37 cellular contexts compared by ENCODE assay signal in the genomic region with DNA sequence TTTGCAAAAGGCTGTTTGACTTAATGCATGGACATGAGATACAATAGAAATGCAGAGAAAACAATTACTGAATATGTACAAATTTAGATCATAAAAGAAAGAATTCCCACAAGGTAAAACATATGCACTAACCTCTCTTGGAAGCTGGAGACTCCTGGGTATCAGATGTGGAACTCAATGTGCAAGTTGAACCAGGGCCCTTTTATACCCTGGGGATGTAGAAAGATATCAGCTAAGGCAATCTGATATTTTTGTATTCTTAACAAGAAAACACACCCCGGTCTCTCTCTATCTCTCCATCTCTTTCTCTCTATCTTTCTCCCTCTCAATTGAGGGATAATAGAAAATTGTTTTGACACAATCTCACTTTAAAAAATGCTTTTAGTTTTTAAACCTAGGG. TPM values are rescaled to one million over a fixed set of nuclear protein-coding genes. Genes with fewer than 3 reads are reported as not detected.
"Had no signal": no experiment of that assay in that cellular context is flagged by ENCODE, and none has a peak within 500 bp of the region (broad histone marks: within the 10 kb centered on the region; RNA-seq: fewer than 3 reads in every experiment).

A gene (minus strand): TSS at position 176 of the 400 bp plus-strand sequence. CDS start 1,136 bp downstream, outside the sequence.

- H3K4me3 Mint-ChIP-seq: activated CD4-positive, alpha-beta memory T cell treated with anti-CD3 and anti-CD28 coated beads for 36 hours; activated CD4-positive, alpha-beta T cell treated with anti-CD3 and anti-CD28 coated beads for 36 hours; activated CD4-positive, alpha-beta T cell treated with anti-CD3 and anti-CD28 coated beads, Interleukin-2, amount 10 ng/mL, durations not matched to agents 24 days and 14 days; activated CD8-positive, alpha-beta memory T cell treated with anti-CD3 and anti-CD28 coated beads, Interleukin-2, amount 10 ng/mL, durations not matched to agents 7 days and 5 days; activated CD8-positive, alpha-beta T cell treated with anti-CD3 and anti-CD28 coated beads, Interleukin-2, amount 10 ng/mL, durations not matched to agents 7 days and 5 days; activated naive CD4-positive, alpha-beta T cell treated with anti-CD3 and anti-CD28 coated beads for 36 hours; activated naive CD4-positive, alpha-beta T cell treated with anti-CD3 and anti-CD28 coated beads, Interleukin-2, amount 50 U/mL, for 24 hours; activated naive CD8-positive, alpha-beta T cell treated with anti-CD3 and anti-CD28 coated beads for 36 hours; activated naive CD8-positive, alpha-beta T cell treated with anti-CD3 and anti-CD28 coated beads, Interleukin-2, amount 50 U/mL, for 24 hours; activated T-helper 1 cell treated with anti-CD3 and anti-CD28 coated beads, Interleukin-12 subunit alpha, Interleukin-12 subunit beta, Interleukin-2, Interleukin-4 antibody, amounts not matched to agents 30 ng/mL and 10 ng/mL and 1 ng/mL, durations not matched to agents 14 hours and 24 hours and 36 hours had no signal

- H3K4me1 Mint-ChIP-seq: activated CD4-positive, alpha-beta T cell treated with anti-CD3 and anti-CD28 coated beads for 36 hours; activated CD4-positive, alpha-beta T cell treated with anti-CD3 and anti-CD28 coated beads, Interleukin-2, amount 10 ng/mL, durations not matched to agents 24 days and 14 days; activated CD8-positive, alpha-beta memory T cell treated with anti-CD3 and anti-CD28 coated beads, Interleukin-2, amount 10 ng/mL, durations not matched to agents 7 days and 5 days; activated naive CD4-positive, alpha-beta T cell treated with anti-CD3 and anti-CD28 coated beads, Interleukin-2, amount 50 U/mL, for 24 hours; activated naive CD8-positive, alpha-beta T cell treated with anti-CD3 and anti-CD28 coated beads for 36 hours; activated naive CD8-positive, alpha-beta T cell treated with anti-CD3 and anti-CD28 coated beads, Interleukin-2, amount 50 U/mL, for 24 hours had no signal

- ATAC-seq: activated CD4-positive, alpha-beta T cell treated with anti-CD3 and anti-CD28 coated beads for 36 hours; activated CD8-positive, alpha-beta memory T cell treated with anti-CD3 and anti-CD28 coated beads, Interleukin-2, amount 10 ng/mL, durations not matched to agents 7 days and 5 days; activated CD8-positive, alpha-beta T cell treated with anti-CD3 and anti-CD28 coated beads, Interleukin-2, amount 10 ng/mL, durations not matched to agents 7 days and 5 days; activated naive CD8-positive, alpha-beta T cell treated with anti-CD3 and anti-CD28 coated beads, Interleukin-2, amount 50 U/mL, for 24 hours; body of pancreas had no signal

- DNase-seq: activated CD4-positive, alpha-beta memory T cell treated with anti-CD3 and anti-CD28 coated beads for 36 hours; activated CD4-positive, alpha-beta T cell treated with anti-CD3 and anti-CD28 coated beads for 36 hours; activated CD4-positive, alpha-beta T cell treated with anti-CD3 and anti-CD28 coated beads, Interleukin-2, amount 10 ng/mL, durations not matched to agents 24 days and 14 days; activated CD4-positive, CD25-positive, alpha-beta regulatory T cell; activated CD4-positive, CD25-positive, alpha-beta regulatory T cell treated with anti-CD3 and anti-CD28 coated beads, Interleukin-2, amount 50 U/mL, for 72 hours; activated CD8-positive, alpha-beta memory T cell treated with anti-CD3 and anti-CD28 coated beads, Interleukin-2, amount 10 ng/mL, durations not matched to agents 7 days and 5 days; activated CD8-positive, alpha-beta memory T cell treated with anti-CD3 and anti-CD28 coated beads, Interleukin-2, amount 50 U/mL, for 4 hours; activated CD8-positive, alpha-beta T cell treated with anti-CD3 and anti-CD28 coated beads, Interleukin-2, amount 10 ng/mL, durations not matched to agents 7 days and 5 days; activated effector memory CD4-positive, alpha-beta T cell treated with anti-CD3 and anti-CD28 coated beads, Interleukin-2, amount 50 U/mL, for 16 hours; activated naive CD4-positive, alpha-beta T cell treated with anti-CD3 and anti-CD28 coated beads for 36 hours; activated naive CD8-positive, alpha-beta T cell treated with anti-CD3 and anti-CD28 coated beads for 36 hours; activated naive CD8-positive, alpha-beta T cell treated with anti-CD3 and anti-CD28 coated beads, Interleukin-2, amount 50 U/mL, for 24 hours; activated T-cell treated with anti-CD3 and anti-CD28 coated beads, Interleukin-2, amount 50 U/mL, for 1 hour; activated T-cell treated with anti-CD3 and anti-CD28 coated beads, Interleukin-2, amount 50 U/mL, for 48 hours; adrenal gland; amygdala; aorta; body of pancreas; central memory CD4-positive, alpha-beta T cell; cerebellar nuclear complex; colonic mucosa; effector CD8-positive, alpha-beta T cell; esophagus squamous epithelium; foreskin melanocyte; T-helper 2 cell had no signal

- H3K27ac Mint-ChIP-seq: activated CD4-positive, alpha-beta memory T cell treated with anti-CD3 and anti-CD28 coated beads for 36 hours; activated CD4-positive, alpha-beta T cell treated with anti-CD3 and anti-CD28 coated beads for 36 hours; activated CD4-positive, alpha-beta T cell treated with anti-CD3 and anti-CD28 coated beads, Interleukin-2, amount 10 ng/mL, durations not matched to agents 24 days and 14 days; activated CD8-positive, alpha-beta memory T cell treated with anti-CD3 and anti-CD28 coated beads, Interleukin-2, amount 10 ng/mL, durations not matched to agents 7 days and 5 days; activated CD8-positive, alpha-beta T cell treated with anti-CD3 and anti-CD28 coated beads, Interleukin-2, amount 10 ng/mL, durations not matched to agents 7 days and 5 days; activated naive CD4-positive, alpha-beta T cell treated with anti-CD3 and anti-CD28 coated beads for 36 hours; activated naive CD4-positive, alpha-beta T cell treated with anti-CD3 and anti-CD28 coated beads, Interleukin-2, amount 50 U/mL, for 24 hours; activated naive CD8-positive, alpha-beta T cell treated with anti-CD3 and anti-CD28 coated beads for 36 hours; activated naive CD8-positive, alpha-beta T cell treated with anti-CD3 and anti-CD28 coated beads, Interleukin-2, amount 50 U/mL, for 24 hours; activated T-helper 1 cell treated with anti-CD3 and anti-CD28 coated beads, Interleukin-12 subunit alpha, Interleukin-12 subunit beta, Interleukin-2, Interleukin-4 antibody, amounts not matched to agents 30 ng/mL and 10 ng/mL and 1 ng/mL, durations not matched to agents 14 hours and 24 hours and 36 hours; activated T-helper 2 cell treated with anti-CD3 and anti-CD28 coated beads, Interferon-gamma antibody, Interleukin-2, Interleukin-4, amounts not matched to agents 10 μg/mL and 5 μg/mL and 100 μg/mL, durations not matched to agents 14 hours and 24 hours and 36 hours had no signal

- H3K27me3 ChIP-seq: adrenal gland, body of pancreas, colonic mucosa, esophagus squamous epithelium had no signal

- FAIRE-seq: endometrium, endothelial cell of umbilical vein had no signal

- H3K36me3 ChIP-seq: adrenal gland, colonic mucosa, esophagus squamous epithelium had no signal

- H3K4me1 ChIP-seq: adrenal gland, body of pancreas, colonic mucosa, esophagus squamous epithelium had no signal

- H3K9me3 ChIP-seq: adrenal gland, body of pancreas, colonic mucosa, esophagus squamous epithelium had no signal

- H3K9me3 Mint-ChIP-seq: activated CD4-positive, alpha-beta memory T cell treated with anti-CD3 and anti-CD28 coated beads for 36 hours; activated CD4-positive, alpha-beta T cell treated with anti-CD3 and anti-CD28 coated beads, Interleukin-2, amount 10 ng/mL, durations not matched to agents 24 days and 14 days; activated naive CD4-positive, alpha-beta T cell treated with anti-CD3 and anti-CD28 coated beads for 36 hours; activated naive CD4-positive, alpha-beta T cell treated with anti-CD3 and anti-CD28 coated beads, Interleukin-2, amount 50 U/mL, for 24 hours; activated naive CD8-positive, alpha-beta T cell treated with anti-CD3 and anti-CD28 coated beads for 36 hours; activated naive CD8-positive, alpha-beta T cell treated with anti-CD3 and anti-CD28 coated beads, Interleukin-2, amount 50 U/mL, for 24 hours; activated T-helper 1 cell treated with anti-CD3 and anti-CD28 coated beads, Interleukin-12 subunit alpha, Interleukin-12 subunit beta, Interleukin-2, Interleukin-4 antibody, amounts not matched to agents 30 ng/mL and 10 ng/mL and 1 ng/mL, durations not matched to agents 14 hours and 24 hours and 36 hours; activated T-helper 2 cell treated with anti-CD3 and anti-CD28 coated beads, Interferon-gamma antibody, Interleukin-2, Interleukin-4, amounts not matched to agents 10 μg/mL and 5 μg/mL and 100 μg/mL, durations not matched to agents 14 hours and 24 hours and 36 hours had no signal

- H3K27ac ChIP-seq: adrenal gland, body of pancreas, colonic mucosa, epithelial cell of prostate, esophagus squamous epithelium had no signal

- H3K27me3 Mint-ChIP-seq: activated CD4-positive, alpha-beta memory T cell treated with anti-CD3 and anti-CD28 coated beads for 36 hours; activated CD4-positive, alpha-beta T cell treated with anti-CD3 and anti-CD28 coated beads for 36 hours; activated CD4-positive, alpha-beta T cell treated with anti-CD3 and anti-CD28 coated beads, Interleukin-2, amount 10 ng/mL, durations not matched to agents 24 days and 14 days; activated CD8-positive, alpha-beta memory T cell treated with anti-CD3 and anti-CD28 coated beads, Interleukin-2, amount 10 ng/mL, durations not matched to agents 7 days and 5 days; activated naive CD4-positive, alpha-beta T cell treated with anti-CD3 and anti-CD28 coated beads, Interleukin-2, amount 50 U/mL, for 24 hours; activated naive CD8-positive, alpha-beta T cell treated with anti-CD3 and anti-CD28 coated beads for 36 hours; activated naive CD8-positive, alpha-beta T cell treated with anti-CD3 and anti-CD28 coated beads, Interleukin-2, amount 50 U/mL, for 24 hours had no signal

- H3K4me3 ChIP-seq: adrenal gland, body of pancreas, colonic mucosa, esophagus squamous epithelium had no signal

RNA-seq across cellular contexts. Expression of the gene that starts here (rescaled TPM):
- total RNA-seq: activated CD4-positive, alpha-beta memory T cell treated with anti-CD3 and anti-CD28 coated beads for 36 hours; activated CD4-positive, alpha-beta T cell treated with anti-CD3 and anti-CD28 coated beads for 36 hours; activated CD4-positive, alpha-beta T cell treated with anti-CD3 and anti-CD28 coated beads, Interleukin-2, amount 10 ng/mL, durations not matched to agents 24 days and 14 days; activated CD8-positive, alpha-beta memory T cell treated with anti-CD3 and anti-CD28 coated beads for 36 hours; activated CD8-positive, alpha-beta memory T cell treated with anti-CD3 and anti-CD28 coated beads, Interleukin-2, amount 10 ng/mL, durations not matched to agents 7 days and 5 days; activated CD8-positive, alpha-beta T cell treated with anti-CD3 and anti-CD28 coated beads, Interleukin-2, amount 10 ng/mL, durations not matched to agents 7 days and 5 days; activated naive CD4-positive, alpha-beta T cell treated with anti-CD3 and anti-CD28 coated beads for 36 hours; activated naive CD8-positive, alpha-beta T cell treated with anti-CD3 and anti-CD28 coated beads for 36 hours; activated T-helper 1 cell treated with anti-CD3 and anti-CD28 coated beads, Interleukin-12 subunit alpha, Interleukin-12 subunit beta, Interleukin-2, Interleukin-4 antibody, amounts not matched to agents 30 ng/mL and 10 ng/mL and 1 ng/mL, durations not matched to agents 14 hours and 24 hours and 36 hours; activated T-helper 2 cell treated with anti-CD3 and anti-CD28 coated beads, Interferon-gamma antibody, Interleukin-2, Interleukin-4, amounts not matched to agents 10 μg/mL and 5 μg/mL and 100 μg/mL, durations not matched to agents 14 hours and 24 hours and 36 hours; aorta; body of pancreas; colonic mucosa; dermis microvascular lymphatic vessel endothelial cell; endothelial cell of umbilical vein; esophagus squamous epithelium; fibroblast of lung; fibroblast of villous mesenchyme; T-helper 1 cell treated with Interleukin-12 subunit alpha and Interleukin-12 subunit beta and Interleukin-4 antibody, amounts not matched to agents 30 ng/mL and 1 ng/mL, for 36 hours had no signal
- polyA plus RNA-seq: endothelial cell of umbilical vein, esophagus, fibroblast of lung had no signal
